17 cellular contexts compared by ENCODE assay signal in genomic region chr19:13622727-13623126, GRCh38.
DNase-seq lines count a peak whose midpoint lies in the region; ATAC-seq and TF ChIP-seq lines count a peak whose summit lies in the region.
"Had no signal": no experiment of that assay in that cellular context is flagged by ENCODE, and none has a peak within 500 bp of the region (broad histone marks: within the 10 kb centered on the region; RNA-seq: fewer than 3 reads in every experiment).

No MANE protein-coding gene starts in this region.

- H4K5ac ChIP-seq in mesendoderm (ENCODE audit: low read length) = no peak overlapping the region

- POLR2A ChIA-PET in Panc1 (lab: Charles Lee) = interaction anchor here (0.7 kb wide), 1 partner anchor 127 kb away, joined by 6 read pairs; no protein-coding TSS in a partner anchor

- WGBS in mesendoderm (ENCODE audit: extremely low coverage, insufficient coverage, low lambda C conversion rate) = no CpG with 5 or more reads among the region's 5 CpGs
- 18 to 22% methylated on average over 5 of the region's 5 CpGs for WGBS in thyroid gland, 2 donors

- in situ Hi-C loops in Panc1 (cut with HindIII; ENCODE audit: low pct_unique_long_range_greater_than_20kb, low sequenced_read_pairs) = no loop called here

- no peaks in the 10 kb centered on the region for H3K27me3 ChIP-seq in Panc1 (ENCODE audit: control insufficient read depth, insufficient read depth, low read length)
- no peaks in the 10 kb centered on the region for H3K27me3 ChIP-seq in mesendoderm (ENCODE audit: insufficient read depth, low read length, poor library complexity)
- peaks cover 4% of the 10 kb centered on the region; the same call in 1 of the 2 replicates for H3K27me3 ChIP-seq in SJCRH30
- no peaks in the 10 kb centered on the region for H3K27me3 ChIP-seq in thyroid gland

- BruUV-seq in Panc1 (replicated peaks; lab: Mats Ljungman, UMichigan) = no TSS peak

- ATAC-seq in Panc1 = no peak; the same call in 1 of the 2 replicates

- no peak overlapping the region for H4K8ac ChIP-seq in mesendoderm (ENCODE audit: low read depth, low read length)

- no peak overlapping the region for H3K23ac ChIP-seq in mesendoderm (ENCODE audit: low read length)

- H2BK15ac ChIP-seq in mesendoderm (replicated peaks; ENCODE audit: low read depth) = no peak overlapping the region

- H3K36me3 ChIP-seq in Panc1 (ENCODE audit: control insufficient read depth, insufficient read depth, low read length) = no peaks in the 10 kb centered on the region
- no peaks in the 10 kb centered on the region for H3K36me3 ChIP-seq in mesendoderm (ENCODE audit: control insufficient read depth, insufficient read depth, low read length)
- H3K36me3 ChIP-seq in SJCRH30 = no peaks in the 10 kb centered on the region
- no peaks in the 10 kb centered on the region for H3K36me3 ChIP-seq in thyroid gland
- H3K36me3 ChIP-seq: BLaER1 treated with 17β-estradiol and CSF1 and Interleukin-3, amounts not matched to agents 10 nM and 100 nM; cardiac muscle cell; esophagus muscularis mucosa had no signal

- intact Hi-C loops in Panc1 (cut with micrococcal nuclease; ENCODE audit: unreplicated experiment) = no loop called here
- intact Hi-C loops in thyroid gland (cut with DNase I) = no loop called here

- H3K9ac ChIP-seq in mesendoderm (ENCODE audit: low read length) = no peak overlapping the region
- H3K9ac ChIP-seq: BLaER1 treated with 17β-estradiol and CSF1 and Interleukin-3, amounts not matched to agents 10 nM and 100 nM had no signal

- no peak overlapping the region for H2BK5ac ChIP-seq in mesendoderm (ENCODE audit: low read length)

- no peak overlapping the region for H3K18ac ChIP-seq in mesendoderm (ENCODE audit: low read length)

- H2AK5ac ChIP-seq in mesendoderm (ENCODE audit: low read length) = no peak overlapping the region

- TF ChIP-seq CTCF in Panc1 (IDR thresholded peaks at IDR 0.05) (no peak), thyroid gland (IDR thresholded peaks at IDR 0.05) (no peak)

- H3K4ac ChIP-seq in mesendoderm (ENCODE audit: low read depth, low read length) = no peak overlapping the region

- H2BK120ac ChIP-seq in mesendoderm (ENCODE audit: low read depth, low read length) = no peak overlapping the region

- H3K79me2 ChIP-seq in mesendoderm (ENCODE audit: control insufficient read depth, insufficient read depth, low read length) = no peaks in the 10 kb centered on the region

- H3K4me1 ChIP-seq in Panc1 (ENCODE audit: control insufficient read depth, insufficient read depth, low read length) = peaks cover 20% of the 10 kb centered on the region
- H3K4me1 ChIP-seq in mesendoderm (ENCODE audit: control insufficient read depth, low read depth, low read length) = peaks cover 2% of the 10 kb centered on the region
- 0 out of 2 replicates have a peak, but pooled peaks cover 3% of the 10 kb centered on the region for H3K4me1 ChIP-seq in SJCRH30
- no peaks in the 10 kb centered on the region for H3K4me1 ChIP-seq in thyroid gland
- H3K4me1 ChIP-seq: esophagus muscularis mucosa had no signal

- DNase-seq in DMS 273 (lab: John Stamatoyannopoulos, UW; ENCODE audit: unreplicated experiment) = peak; percentile 19
- DNase-seq in DMS 273 treated with DMSO at 0.1 percent for 48 hours (lab: John Stamatoyannopoulos, UW) = no peak
- DNase-seq in M059J (ENCODE audit: low read depth) = peak; percentile 66
- no peak for DNase-seq in Panc1 (ENCODE audit: low read depth, low spot score)
- DNase-seq in mesendoderm = peak; percentile 45
- DNase-seq in erythroblast (lab: John Stamatoyannopoulos, UW) = no peak
- DNase-seq in SJCRH30 = no peak
- no peak for DNase-seq in thyroid gland
- DNase-seq: activated B cell treated with CpG ODN at 0.5 μM for 24 hours; DMS153; stimulated activated CD4-positive, alpha-beta T cell treated with anti-CD3 and anti-CD28 coated beads, Interleukin-15, amount 100 ng/mL, for 24 hours; stimulated activated naive CD4-positive, alpha-beta T cell treated with Interleukin-2 at 50 U/mL for 16 hours; T-helper 1 cell had no signal

- H3K9me3 ChIP-seq in Panc1 (ENCODE audit: control insufficient read depth, insufficient read depth, low read depth, low read length) (no peaks in the 10 kb centered on the region), SJCRH30 (replicated peaks) (no peaks in the 10 kb centered on the region), thyroid gland (no peaks in the 10 kb centered on the region)
- H3K9me3 ChIP-seq: BLaER1 treated with 17β-estradiol and CSF1 and Interleukin-3, amounts not matched to agents 10 nM and 100 nM; esophagus muscularis mucosa had no signal

- CTCF ChIA-PET in Panc1 (lab: Charles Lee) = no interaction called here

- TF ChIP-seq POLR2A in erythroblast (IDR thresholded peaks at IDR 0.05; ENCODE audit: low read length) (no peak), thyroid gland (IDR thresholded peaks at IDR 0.05) (no peak)

- peak overlapping the region; percentile 51; the same call in 1 of the 2 replicates for H3K27ac ChIP-seq in Panc1 (ENCODE audit: low read length)
- H3K27ac ChIP-seq in mesendoderm (ENCODE audit: low read depth, low read length) = no peak overlapping the region
- H3K27ac ChIP-seq in SJCRH30 = no peak overlapping the region
- H3K27ac ChIP-seq in thyroid gland = no peak overlapping the region
- H3K27ac ChIP-seq: 22Rv1; BLaER1 treated with 17β-estradiol and CSF1 and Interleukin-3, amounts not matched to agents 10 nM and 100 nM; cardiac muscle cell; esophagus muscularis mucosa had no signal

- no peaks in the 10 kb centered on the region for H3K79me1 ChIP-seq in mesendoderm (ENCODE audit: low read length)

- H3K4me2 ChIP-seq in mesendoderm (ENCODE audit: low read length) = no peak overlapping the region

- H3K4me3 ChIP-seq in Panc1 (ENCODE audit: low read depth in 2 of 2, low read length in 2 of 2) (no peak overlapping the region), mesendoderm (ENCODE audit: low read length) (no peak overlapping the region), SJCRH30 (no peak overlapping the region), thyroid gland (replicated peaks in 1 of 3) (no peak overlapping the region)
- H3K4me3 ChIP-seq: BLaER1 treated with 17β-estradiol and CSF1 and Interleukin-3, amounts not matched to agents 10 nM and 100 nM; cardiac muscle cell; esophagus muscularis mucosa had no signal

- H3K56ac ChIP-seq in mesendoderm (ENCODE audit: low read length) = no peak overlapping the region

Comparison
In these comparisons a context has a peak if more than half of its experiments do, and no peak if none do; other contexts are left out.
1. DNase-seq: peak in DMS 273 (single experiment), M059J (single experiment) and mesendoderm (single experiment); none in DMS 273 treated with DMSO at 0.1 percent for 48 hours (single experiment), Panc1 (single experiment), erythroblast (0 of 2), SJCRH30 (0 of 2) and thyroid gland (0 of 2).